Comparison of ENCODE assay signal across 2 cellular contexts in the genomic region with DNA sequence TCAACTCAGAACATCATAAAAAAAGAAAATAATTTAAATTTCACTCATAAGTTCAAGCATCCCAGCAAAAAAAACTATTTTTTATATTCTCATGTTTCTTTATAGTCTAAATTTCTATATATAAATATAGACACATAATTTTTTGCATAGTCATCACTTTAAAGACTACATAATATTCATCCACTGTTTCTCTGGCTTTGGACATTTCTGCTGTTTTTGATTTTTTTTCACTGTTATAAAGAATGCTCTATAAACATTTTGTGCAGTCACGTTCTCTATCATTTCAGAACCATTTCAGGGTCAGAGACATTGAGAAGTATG.
A peak's percentile ranks its signal among the peaks of the same experiment; 100 is the strongest.
TF ChIP-seq lines count a peak whose summit lies in the region.

No MANE protein-coding gene starts in this region.

TF ChIP-seq in A549, 52 proteins besides CTCF, POLR2A, EP300 and RAD21:
- TF ChIP-seq POLR2AphosphoS2 (conservative IDR thresholded peaks at IDR 0.05; ENCODE audit: low read length) (no peak), MAFK (IDR thresholded peaks at IDR 0.05; ENCODE audit: partially characterized antibody) (peak; percentile 91)

TF ChIP-seq in K562, 482 proteins besides CTCF, POLR2A, EP300 and RAD21:
- TF ChIP-seq DPF2 (IDR thresholded peaks at IDR 0.05) = 0 out of 2 replicates have a peak, but pooled peaks have one; percentile 2
- TF ChIP-seq SREBF1 (IDR thresholded peaks at IDR 0.05; ENCODE audit: borderline replicate concordance, low read depth, low read length) = no peak
- TF ChIP-seq CBX5 (IDR thresholded peaks at IDR 0.05; ENCODE audit: borderline replicate concordance, low read depth) = no peak
- no peak for TF ChIP-seq CSDE1 (IDR thresholded peaks at IDR 0.05)
- TF ChIP-seq, protein P1, sequence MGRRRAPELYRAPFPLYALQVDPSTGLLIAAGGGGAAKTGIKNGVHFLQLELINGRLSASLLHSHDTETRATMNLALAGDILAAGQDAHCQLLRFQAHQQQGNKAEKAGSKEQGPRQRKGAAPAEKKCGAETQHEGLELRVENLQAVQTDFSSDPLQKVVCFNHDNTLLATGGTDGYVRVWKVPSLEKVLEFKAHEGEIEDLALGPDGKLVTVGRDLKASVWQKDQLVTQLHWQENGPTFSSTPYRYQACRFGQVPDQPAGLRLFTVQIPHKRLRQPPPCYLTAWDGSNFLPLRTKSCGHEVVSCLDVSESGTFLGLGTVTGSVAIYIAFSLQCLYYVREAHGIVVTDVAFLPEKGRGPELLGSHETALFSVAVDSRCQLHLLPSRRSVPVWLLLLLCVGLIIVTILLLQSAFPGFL (CRISPR knock-in tag; IDR thresholded peaks at IDR 0.05) = no peak
- peak; percentile 76 for TF ChIP-seq CCNT2 (IDR thresholded peaks at IDR 0.05; ENCODE audit: borderline replicate concordance, extremely low read depth, insufficient read length, low read depth, low read length)
- TF ChIP-seq, protein P2, sequence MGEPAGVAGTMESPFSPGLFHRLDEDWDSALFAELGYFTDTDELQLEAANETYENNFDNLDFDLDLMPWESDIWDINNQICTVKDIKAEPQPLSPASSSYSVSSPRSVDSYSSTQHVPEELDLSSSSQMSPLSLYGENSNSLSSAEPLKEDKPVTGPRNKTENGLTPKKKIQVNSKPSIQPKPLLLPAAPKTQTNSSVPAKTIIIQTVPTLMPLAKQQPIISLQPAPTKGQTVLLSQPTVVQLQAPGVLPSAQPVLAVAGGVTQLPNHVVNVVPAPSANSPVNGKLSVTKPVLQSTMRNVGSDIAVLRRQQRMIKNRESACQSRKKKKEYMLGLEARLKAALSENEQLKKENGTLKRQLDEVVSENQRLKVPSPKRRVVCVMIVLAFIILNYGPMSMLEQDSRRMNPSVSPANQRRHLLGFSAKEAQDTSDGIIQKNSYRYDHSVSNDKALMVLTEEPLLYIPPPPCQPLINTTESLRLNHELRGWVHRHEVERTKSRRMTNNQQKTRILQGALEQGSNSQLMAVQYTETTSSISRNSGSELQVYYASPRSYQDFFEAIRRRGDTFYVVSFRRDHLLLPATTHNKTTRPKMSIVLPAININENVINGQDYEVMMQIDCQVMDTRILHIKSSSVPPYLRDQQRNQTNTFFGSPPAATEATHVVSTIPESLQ (CRISPR knock-in tag; IDR thresholded peaks at IDR 0.05) = no peak
- TF ChIP-seq GTF2A2 (tag; IDR thresholded peaks at IDR 0.05) = no peak
- TF ChIP-seq POU5F1 (IDR thresholded peaks at IDR 0.05; ENCODE audit: borderline replicate concordance, low read depth, low read length, partially characterized antibody) = no peak
- TF ChIP-seq HDGF (IDR thresholded peaks at IDR 0.05) = no peak
- peak; percentile 97 for TF ChIP-seq MAFF (IDR thresholded peaks at IDR 0.05; ENCODE audit: low read length)
- no peak for TF ChIP-seq ETS2 (tag; IDR thresholded peaks at IDR 0.05; ENCODE audit: borderline replicate concordance, poor library complexity, severe bottlenecking)
- 0 out of 2 replicates have a peak, but pooled peaks have one; percentile 3 for TF ChIP-seq EP400 (IDR thresholded peaks at IDR 0.05)
- TF ChIP-seq ZNF316 (IDR thresholded peaks at IDR 0.05) = peak; percentile 99
- TF ChIP-seq, protein P3, sequence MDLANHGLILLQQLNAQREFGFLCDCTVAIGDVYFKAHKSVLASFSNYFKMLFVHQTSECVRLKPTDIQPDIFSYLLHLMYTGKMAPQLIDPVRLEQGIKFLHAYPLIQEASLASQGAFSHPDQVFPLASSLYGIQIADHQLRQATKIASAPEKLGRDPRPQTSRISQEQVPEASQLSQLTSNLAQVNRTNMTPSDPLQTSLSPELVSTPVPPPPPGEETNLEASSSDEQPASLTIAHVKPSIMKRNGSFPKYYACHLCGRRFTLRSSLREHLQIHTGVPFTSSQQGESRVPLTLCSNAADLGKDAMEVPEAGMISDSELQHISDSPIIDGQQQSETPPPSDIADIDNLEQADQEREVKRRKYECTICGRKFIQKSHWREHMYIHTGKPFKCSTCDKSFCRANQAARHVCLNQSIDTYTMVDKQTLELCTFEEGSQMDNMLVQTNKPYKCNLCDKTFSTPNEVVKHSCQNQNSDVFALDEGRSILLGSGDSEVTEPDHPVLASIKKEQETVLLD (IDR thresholded peaks at IDR 0.05) = no peak
- peak; percentile 26; the same call in 1 of the 2 replicates for TF ChIP-seq NFE2L1 (tag; IDR thresholded peaks at IDR 0.05; ENCODE audit: borderline replicate concordance, low read depth)
- TF ChIP-seq SMARCB1 (IDR thresholded peaks at IDR 0.05; ENCODE audit: insufficient read length, low read depth) = peak; percentile 95
- TF ChIP-seq, protein P4, sequence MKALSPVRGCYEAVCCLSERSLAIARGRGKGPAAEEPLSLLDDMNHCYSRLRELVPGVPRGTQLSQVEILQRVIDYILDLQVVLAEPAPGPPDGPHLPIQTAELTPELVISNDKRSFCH (CRISPR knock-in tag; IDR thresholded peaks at IDR 0.05) = no peak
- TF ChIP-seq, protein P4 (tag; IDR thresholded peaks at IDR 0.05) = 0 out of 2 replicates have a peak, but pooled peaks have one; percentile 4
- no peak for TF ChIP-seq FOXM1 (IDR thresholded peaks at IDR 0.05; ENCODE audit: low read depth)
- no peak for TF ChIP-seq FOXM1 (CRISPR knock-in tag; IDR thresholded peaks at IDR 0.05; ENCODE audit: low read depth)
- peak; percentile 14; the same call in 1 of the 2 replicates for TF ChIP-seq FOSL1 (tag; conservative IDR thresholded peaks at IDR 0.05)
- TF ChIP-seq NBN (IDR thresholded peaks at IDR 0.05; ENCODE audit: low read depth) = 0 out of 2 replicates have a peak, but pooled peaks have one; percentile 5
- TF ChIP-seq HDAC6 (IDR thresholded peaks at IDR 0.05; ENCODE audit: low read depth, low read length) = no peak
- TF ChIP-seq SMAD1 (IDR thresholded peaks at IDR 0.05; ENCODE audit: low read depth, low read length, partially characterized antibody) = no peak
- no peak for TF ChIP-seq ATF1 (CRISPR knock-in tag; IDR thresholded peaks at IDR 0.05)
- TF ChIP-seq ATF1 (tag; IDR thresholded peaks at IDR 0.05) = 0 out of 2 replicates have a peak, but pooled peaks have one; percentile 0
- TF ChIP-seq MAFG (tag; conservative IDR thresholded peaks at IDR 0.05) = peak; percentile 98
- TF ChIP-seq PRMT5 (CRISPR knock-in tag; IDR thresholded peaks at IDR 0.05) = no peak
- peak; percentile 32 for TF ChIP-seq TAF9B (IDR thresholded peaks at IDR 0.05; ENCODE audit: partially characterized antibody)
- TF ChIP-seq ARNT (IDR thresholded peaks at IDR 0.05) = 0 out of 4 replicates have a peak, but pooled peaks have one; percentile 0 to 3
- no peak for TF ChIP-seq SMC3 (conservative IDR thresholded peaks at IDR 0.05; ENCODE audit: insufficient read depth, low read depth, low read length)
- no peak for TF ChIP-seq LARP7 (IDR thresholded peaks at IDR 0.05)
- 0 out of 2 replicates have a peak, but pooled peaks have one; percentile 7 for TF ChIP-seq GABPA (tag; conservative IDR thresholded peaks at IDR 0.05; ENCODE audit: low read depth)
- no peak for TF ChIP-seq TCF7L2 (IDR thresholded peaks at IDR 0.05; ENCODE audit: low read depth, low read length)
- 0 out of 2 replicates have a peak, but pooled peaks have one; percentile 23 for TF ChIP-seq ELF1 (tag; IDR thresholded peaks at IDR 0.05)
- peak; percentile 99 for TF ChIP-seq MAFK (IDR thresholded peaks at IDR 0.05; ENCODE audit: low read length)
- no peak for TF ChIP-seq ZNF3 (CRISPR knock-in tag; IDR thresholded peaks at IDR 0.05)
- TF ChIP-seq KAT8 (IDR thresholded peaks at IDR 0.05; ENCODE audit: low read depth) = no peak
- TF ChIP-seq, protein P5, sequence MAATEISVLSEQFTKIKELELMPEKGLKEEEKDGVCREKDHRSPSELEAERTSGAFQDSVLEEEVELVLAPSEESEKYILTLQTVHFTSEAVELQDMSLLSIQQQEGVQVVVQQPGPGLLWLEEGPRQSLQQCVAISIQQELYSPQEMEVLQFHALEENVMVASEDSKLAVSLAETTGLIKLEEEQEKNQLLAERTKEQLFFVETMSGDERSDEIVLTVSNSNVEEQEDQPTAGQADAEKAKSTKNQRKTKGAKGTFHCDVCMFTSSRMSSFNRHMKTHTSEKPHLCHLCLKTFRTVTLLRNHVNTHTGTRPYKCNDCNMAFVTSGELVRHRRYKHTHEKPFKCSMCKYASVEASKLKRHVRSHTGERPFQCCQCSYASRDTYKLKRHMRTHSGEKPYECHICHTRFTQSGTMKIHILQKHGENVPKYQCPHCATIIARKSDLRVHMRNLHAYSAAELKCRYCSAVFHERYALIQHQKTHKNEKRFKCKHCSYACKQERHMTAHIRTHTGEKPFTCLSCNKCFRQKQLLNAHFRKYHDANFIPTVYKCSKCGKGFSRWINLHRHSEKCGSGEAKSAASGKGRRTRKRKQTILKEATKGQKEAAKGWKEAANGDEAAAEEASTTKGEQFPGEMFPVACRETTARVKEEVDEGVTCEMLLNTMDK (IDR thresholded peaks at IDR 0.05; ENCODE audit: borderline replicate concordance, insufficient read depth, low read depth, low read length, poor library complexity, severe bottlenecking) = no peak
- TF ChIP-seq, protein P6, sequence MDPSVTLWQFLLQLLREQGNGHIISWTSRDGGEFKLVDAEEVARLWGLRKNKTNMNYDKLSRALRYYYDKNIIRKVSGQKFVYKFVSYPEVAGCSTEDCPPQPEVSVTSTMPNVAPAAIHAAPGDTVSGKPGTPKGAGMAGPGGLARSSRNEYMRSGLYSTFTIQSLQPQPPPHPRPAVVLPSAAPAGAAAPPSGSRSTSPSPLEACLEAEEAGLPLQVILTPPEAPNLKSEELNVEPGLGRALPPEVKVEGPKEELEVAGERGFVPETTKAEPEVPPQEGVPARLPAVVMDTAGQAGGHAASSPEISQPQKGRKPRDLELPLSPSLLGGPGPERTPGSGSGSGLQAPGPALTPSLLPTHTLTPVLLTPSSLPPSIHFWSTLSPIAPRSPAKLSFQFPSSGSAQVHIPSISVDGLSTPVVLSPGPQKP (CRISPR knock-in tag; IDR thresholded peaks at IDR 0.05) = no peak
- TF ChIP-seq C11orf30 (IDR thresholded peaks at IDR 0.05; ENCODE audit: low read depth) = peak; percentile 98
